In genomic region chr4:119209077-119209476, GRCh38 we compare ENCODE assay signal across 9 cellular contexts. TPM values are rescaled to one million over a fixed set of nuclear protein-coding genes. Genes with fewer than 3 reads are reported as not detected.
A peak's percentile ranks its signal among the peaks of the same experiment; 100 is the strongest.
DNase-seq lines count a peak whose midpoint lies in the region; ATAC-seq, FAIRE-seq and TF ChIP-seq lines count a peak whose summit lies in the region.
"Had no signal": no experiment of that assay in that cellular context is flagged by ENCODE, and none has a peak within 500 bp of the region (broad histone marks: within the 10 kb centered on the region; RNA-seq: fewer than 3 reads in every experiment).

No MANE protein-coding gene starts in this region.

- H3K4me3 ChIP-seq in pancreas: no peak overlapping the region

- no peaks in the 10 kb centered on the region for H3K36me3 ChIP-seq in pancreas

- TF ChIP-seq POLR2A in H54 (IDR thresholded peaks at IDR 0.05; ENCODE audit: low read depth, low read length): no peak

- no peak for ATAC-seq in pancreas

- no peak overlapping the region for H3K27ac ChIP-seq in pancreas

- intact Hi-C loops in pancreas (cut with DNase I): no loop called here

- peak; percentile 92 for FAIRE-seq in H54 (lab: Jason Lieb, UNC)
- FAIRE-seq in GM19239 (lab: Jason Lieb, UNC): no peak
- FAIRE-seq in pancreas (lab: Jason Lieb, UNC): no peak

- H3K27me3 ChIP-seq in pancreas: no peaks in the 10 kb centered on the region

- H3K4me1 ChIP-seq in pancreas: no peaks in the 10 kb centered on the region

- peak; percentile 17 for DNase-seq in H54 (ENCODE audit: insufficient read length, low spot score)
- DNase-seq in RKO (ENCODE audit: low spot score): peak; percentile 96
- peak; percentile 79 for DNase-seq in dermis blood vessel endothelial cell
- DNase-seq in stimulated activated CD4-positive, alpha-beta T cell treated with anti-CD3 and anti-CD28 coated beads, Interleukin-4, amount 100 ng/mL, for 4 hours: peak; percentile 6 to 66
- DNase-seq in GM19239 (ENCODE audit: insufficient read length, low spot score): no peak
- no peak for DNase-seq in cerebellar nuclear complex (lab: John Stamatoyannopoulos, UW)
- no peak for DNase-seq in COR-L47 (lab: John Stamatoyannopoulos, UW)
- no peak for DNase-seq in pancreas
- DNase-seq: left cardiac atrium had no signal

- no peak for TF ChIP-seq CTCF in pancreas (IDR thresholded peaks at IDR 0.05)

- no peaks in the 10 kb centered on the region for H3K9me3 ChIP-seq in pancreas

RNA-seq across cellular contexts. Expression of gene USP53, which starts 3.4 kb away (rescaled TPM):
- total RNA-seq in dermis blood vessel endothelial cell: 23.8 and 39.2 TPM in 2 replicates
- 10 to 100 TPM; 11.2 to 21.2 (median 17.2) TPM for total RNA-seq in pancreas
- polyA plus RNA-seq in pancreas: 10 to 100 TPM; 12.4 to 15.4 TPM

Comparison
In these comparisons a context has a peak if more than half of its experiments do, and no peak if none do; other contexts are left out.
1. DNase-seq: peak in H54 (single experiment), RKO (single experiment), dermis blood vessel endothelial cell (single experiment) and stimulated activated CD4-positive, alpha-beta T cell treated with anti-CD3 and anti-CD28 coated beads, Interleukin-4, amount 100 ng/mL, for 4 hours (2 of 2); none in GM19239 (single experiment), cerebellar nuclear complex (0 of 2), COR-L47 (single experiment) and pancreas (0 of 6).